20 cellular contexts compared by ENCODE assay signal in genomic region chr6:16127471-16127870, GRCh38. TPM values are rescaled to one million over a fixed set of nuclear protein-coding genes. Genes with fewer than 3 reads are reported as not detected.
DNase-seq lines count a peak whose midpoint lies in the region; ATAC-seq and TF ChIP-seq lines count a peak whose summit lies in the region.
"Had no signal": no experiment of that assay in that cellular context is flagged by ENCODE, and none has a peak within 500 bp of the region (broad histone marks: within the 10 kb centered on the region; RNA-seq: fewer than 3 reads in every experiment).

No MANE protein-coding gene starts in this region.

- H3K9me3 ChIP-seq in CD8-positive, alpha-beta T cell (ENCODE audit: low read length) = no peaks in the 10 kb centered on the region
- H3K9me3 ChIP-seq: BLaER1, left lung, Peyer's patch, tibial artery had no signal

- peaks cover 14% of the 10 kb centered on the region for H3K4me1 ChIP-seq in CD8-positive, alpha-beta T cell (ENCODE audit: insufficient read depth, low read length)

- H3K36me3 ChIP-seq in CD8-positive, alpha-beta T cell (ENCODE audit: insufficient read depth, low read length) = no peaks in the 10 kb centered on the region
- H3K36me3 ChIP-seq: BLaER1, left lung, Peyer's patch, tibial artery had no signal

- no peak overlapping the region for H3K27ac ChIP-seq in CD8-positive, alpha-beta T cell (ENCODE audit: low read depth, low read length)
- H3K27ac ChIP-seq: 22Rv1, BLaER1, left lung, parathyroid adenoma, Peyer's patch, tibial artery had no signal

- no peaks in the 10 kb centered on the region for H3K27me3 ChIP-seq in CD8-positive, alpha-beta T cell (ENCODE audit: insufficient read depth, low read length)
- H3K27me3 ChIP-seq: BLaER1, left lung, Peyer's patch, tibial artery had no signal

- no peak for TF ChIP-seq CTCF in CD8-positive, alpha-beta T cell (IDR thresholded peaks at IDR 0.05)
- TF ChIP-seq CTCF in natural killer cell (IDR thresholded peaks at IDR 0.05) = no peak

- no peak for ATAC-seq in CD8-positive, alpha-beta T cell
- ATAC-seq in natural killer cell (no peak), GM21390 (IDR thresholded peaks at IDR 0.05; ENCODE audit: unreplicated experiment) (no peak), HG02885 (IDR thresholded peaks at IDR 0.05; ENCODE audit: poor library complexity, unreplicated experiment) (no peak)
- ATAC-seq: esophagus mucosa, HCT116, left lung had no signal

- intact Hi-C loops in CD8-positive, alpha-beta T cell (cut with DNase I, micrococcal nuclease) = loop anchor here (5.0 to 10.0 kb wide), 5 partner anchors 190 to 1577 kb away; partner anchors contain the start of genes FAM8A1 (in 1 of the 2), JARID2 (in 1 of the 2) and NUP153 (in 1 of the 2)
- intact Hi-C loops in natural killer cell (cut with micrococcal nuclease) = no loop called here
- intact Hi-C loops in posterior vena cava (cut with DNase I) = no loop called here

- peaks cover 26% of the 10 kb centered on the region for H3K4me1 Mint-ChIP-seq in T-helper 1 cell treated with Interleukin-12 subunit alpha and Interleukin-12 subunit beta and Interleukin-4 antibody, amounts not matched to agents 30 μg/mL and 1 μg/mL, for 36 hours (ENCODE audit: low read depth)
- H3K4me1 Mint-ChIP-seq in CD8-positive, alpha-beta T cell (ENCODE audit: low read depth) = peaks cover 19% of the 10 kb centered on the region
- peaks cover 30% of the 10 kb centered on the region for H3K4me1 Mint-ChIP-seq in activated naive CD8-positive, alpha-beta T cell (ENCODE audit: low read depth)
- peaks cover 38 to 53% of the 10 kb centered on the region in 2 donors for H3K4me1 Mint-ChIP-seq in natural killer cell

- no peak overlapping the region for H3K4me3 ChIP-seq in CD8-positive, alpha-beta T cell (ENCODE audit: low read depth, low read length)
- H3K4me3 ChIP-seq: left lung, Peyer's patch had no signal

- DNase-seq in T-helper 1 cell (no peak), natural killer cell (no peak), posterior vena cava (ENCODE audit: low spot score) (no peak)
- no peak for DNase-seq in CD8-positive, alpha-beta T cell
- DNase-seq: Kasumi-1, left lung, NCI-H1417 treated with DMSO at 0.1 percent for 48 hours, NCI-H748 treated with DMSO at 0.1 percent for 48 hours, Peyer's patch, small intestine, tibial artery had no signal

- no peak overlapping the region for H3K27ac Mint-ChIP-seq in T-helper 1 cell treated with Interleukin-12 subunit alpha and Interleukin-12 subunit beta and Interleukin-4 antibody, amounts not matched to agents 30 μg/mL and 1 μg/mL, for 36 hours
- H3K27ac Mint-ChIP-seq in CD8-positive, alpha-beta T cell = peak overlapping the region; percentile 16
- no peak overlapping the region for H3K27ac Mint-ChIP-seq in activated naive CD8-positive, alpha-beta T cell
- peak overlapping the region; percentile 75 to 92 for H3K27ac Mint-ChIP-seq in natural killer cell

- peak overlapping the region; percentile 51 for H3K4me3 Mint-ChIP-seq in T-helper 1 cell treated with Interleukin-12 subunit alpha and Interleukin-12 subunit beta and Interleukin-4 antibody, amounts not matched to agents 30 μg/mL and 1 μg/mL, for 36 hours
- peak overlapping the region; percentile 68 for H3K4me3 Mint-ChIP-seq in CD8-positive, alpha-beta T cell
- peak overlapping the region; percentile 62 for H3K4me3 Mint-ChIP-seq in activated naive CD8-positive, alpha-beta T cell
- H3K4me3 Mint-ChIP-seq in natural killer cell = peak overlapping the region; percentile 70

- CTCF ChIA-PET in CD8-positive, alpha-beta T cell (lab: Charles Lee) = interaction anchor here (0.8 to 5.0 kb wide), 5 partner anchors 55 to 636 kb away, joined by 3 to 25 read pairs (median 3); no protein-coding TSS in a partner anchor

- peaks cover 14% of the 10 kb centered on the region for H3K36me3 Mint-ChIP-seq in T-helper 1 cell treated with Interleukin-12 subunit alpha and Interleukin-12 subunit beta and Interleukin-4 antibody, amounts not matched to agents 30 μg/mL and 1 μg/mL, for 36 hours (ENCODE audit: low read depth)
- peaks cover 28% of the 10 kb centered on the region for H3K36me3 Mint-ChIP-seq in CD8-positive, alpha-beta T cell
- no peaks in the 10 kb centered on the region for H3K36me3 Mint-ChIP-seq in activated naive CD8-positive, alpha-beta T cell
- no peaks in the 10 kb centered on the region for H3K36me3 Mint-ChIP-seq in natural killer cell

- no peaks in the 10 kb centered on the region for H3K9me3 Mint-ChIP-seq in T-helper 1 cell treated with Interleukin-12 subunit alpha and Interleukin-12 subunit beta and Interleukin-4 antibody, amounts not matched to agents 30 μg/mL and 1 μg/mL, for 36 hours
- H3K9me3 Mint-ChIP-seq in CD8-positive, alpha-beta T cell = no peaks in the 10 kb centered on the region
- H3K9me3 Mint-ChIP-seq in activated naive CD8-positive, alpha-beta T cell (ENCODE audit: low read depth) = no peaks in the 10 kb centered on the region
- H3K9me3 Mint-ChIP-seq in natural killer cell = no peaks in the 10 kb centered on the region

- H3K27me3 Mint-ChIP-seq in T-helper 1 cell treated with Interleukin-12 subunit alpha and Interleukin-12 subunit beta and Interleukin-4 antibody, amounts not matched to agents 30 μg/mL and 1 μg/mL, for 36 hours (ENCODE audit: low read depth) = peaks cover 42% of the 10 kb centered on the region
- peaks cover 2% of the 10 kb centered on the region for H3K27me3 Mint-ChIP-seq in CD8-positive, alpha-beta T cell (ENCODE audit: low read depth)
- H3K27me3 Mint-ChIP-seq in activated naive CD8-positive, alpha-beta T cell = peaks cover 4% of the 10 kb centered on the region
- no peaks in the 10 kb centered on the region for H3K27me3 Mint-ChIP-seq in natural killer cell (ENCODE audit: low read depth in 2 of 2)

- POLR2A ChIA-PET in CD8-positive, alpha-beta T cell (lab: Charles Lee) = interaction anchor here (0.7 kb wide), 1 partner anchor 231 kb away, joined by 3 read pairs; no protein-coding TSS in a partner anchor

RNA-seq across cellular contexts. Expression of gene MYLIP, which starts 1.4 kb away (rescaled TPM):
- total RNA-seq in CD8-positive, alpha-beta T cell = 100 to 1,000 TPM; 225 to 231 TPM
- 100 to 1,000 TPM; 127 to 207 (median 150) TPM for total RNA-seq in natural killer cell
- total RNA-seq in posterior vena cava = 10 to 100 TPM; 20.1 to 28.8 TPM

Comparison
In these comparisons a context has a peak if more than half of its experiments do, and no peak if none do; other contexts are left out.
1. H3K27ac Mint-ChIP-seq: peak in CD8-positive, alpha-beta T cell (single experiment) and natural killer cell (2 of 2); none in T-helper 1 cell treated with Interleukin-12 subunit alpha and Interleukin-12 subunit beta and Interleukin-4 antibody, amounts not matched to agents 30 μg/mL and 1 μg/mL, for 36 hours (single experiment) and activated naive CD8-positive, alpha-beta T cell (single experiment).
2. RNA of gene MYLIP, which starts 1.4 kb away (total RNA-seq): 225 to 231 TPM in CD8-positive, alpha-beta T cell and 127 to 207 TPM in natural killer cell; 20.1 to 28.8 TPM in posterior vena cava; every median in the first group is over 4 times any median in the second.
3. intact Hi-C loops: an anchor here in CD8-positive, alpha-beta T cell (5.0 to 10.0 kb wide); none called in natural killer cell and posterior vena cava.
4. Peak in every context shown above with its lines, with median percentiles within 50 percentile points of each other: H3K4me3 Mint-ChIP-seq.